In the genomic region with DNA sequence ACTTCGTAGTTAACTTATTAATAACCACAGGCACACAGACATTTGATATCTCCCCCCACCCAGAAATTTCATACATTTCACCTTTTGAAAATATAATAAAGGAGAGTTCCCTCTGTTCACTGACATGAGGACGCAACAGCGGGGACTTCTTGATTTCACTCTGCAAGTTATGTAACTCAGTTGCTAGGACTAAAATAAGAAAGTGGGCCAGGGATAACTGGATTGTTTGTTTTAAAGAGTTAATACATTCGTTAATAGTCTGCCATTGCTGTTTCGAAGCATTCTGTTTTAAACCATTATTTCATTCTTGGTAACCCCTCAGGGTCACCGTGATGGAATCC, we compare ENCODE assay signal across 1 cellular context.
TF ChIP-seq lines count a peak whose summit lies in the region.

No MANE protein-coding gene starts in this region.

TF ChIP-seq in IMR-90, 13 proteins besides CTCF, POLR2A, EP300 and RAD21 (continued from another document):
- no peak for TF ChIP-seq CHD1 (IDR thresholded peaks at IDR 0.05; ENCODE audit: low read depth, low read length)
- TF ChIP-seq MXI1 (IDR thresholded peaks at IDR 0.05; ENCODE audit: borderline replicate concordance, low read depth, low read length): no peak
- no peak for TF ChIP-seq BHLHE40 (IDR thresholded peaks at IDR 0.05; ENCODE audit: low read depth, low read length)
- TF ChIP-seq RCOR1 (IDR thresholded peaks at IDR 0.05; ENCODE audit: insufficient replicate concordance, low read length): no peak
- no peak for TF ChIP-seq MAZ (IDR thresholded peaks at IDR 0.05; ENCODE audit: borderline replicate concordance, low read depth, low read length)
